In the genomic region with DNA sequence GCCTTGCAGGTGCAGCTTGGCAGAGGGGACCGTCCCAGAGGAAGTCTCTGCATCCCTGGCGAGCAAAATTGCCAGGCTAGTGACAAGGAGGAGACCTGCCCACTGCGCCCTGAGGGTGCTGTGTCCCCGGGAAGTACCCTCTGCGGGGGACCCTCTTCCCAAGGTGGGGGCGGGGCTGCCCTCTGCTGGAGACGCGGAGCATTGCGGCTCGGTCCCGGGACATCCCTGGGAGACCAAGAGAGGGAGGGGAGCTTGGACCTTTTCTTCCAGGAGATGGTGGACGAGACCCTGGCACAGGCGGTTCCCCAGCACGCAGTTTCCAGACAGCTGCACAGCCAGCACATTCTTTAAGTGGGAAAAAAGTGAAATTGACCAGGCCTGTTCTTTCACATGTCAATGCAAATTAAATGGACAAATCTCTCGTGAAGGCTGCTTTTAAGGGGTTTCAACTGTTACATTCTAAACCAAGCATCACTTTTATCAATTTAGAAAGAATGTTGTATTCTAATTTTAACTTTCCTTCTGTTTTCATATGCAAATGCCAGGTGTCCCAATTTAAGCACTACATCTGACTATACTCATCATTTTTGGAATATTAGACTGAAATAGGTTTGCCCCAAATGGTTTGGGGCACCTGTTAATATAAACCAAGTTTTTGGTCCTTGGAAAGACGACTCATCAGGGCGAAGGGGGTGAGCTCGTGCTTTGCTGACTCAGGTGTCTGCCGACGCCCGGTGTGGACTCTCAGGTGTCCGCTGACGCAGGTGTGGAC, we compare ENCODE assay signal across 8 cellular contexts.
DNase-seq lines count a peak whose midpoint lies in the region; ATAC-seq and TF ChIP-seq lines count a peak whose summit lies in the region.

No MANE protein-coding gene starts in this region.

- WGBS in lower leg skin, 2 donors = 38 to 41% methylated on average over 22 to 23 of the region's 23 CpGs

- TF ChIP-seq POLR2A in lower leg skin (IDR thresholded peaks at IDR 0.05) = no peak

- no peak for ATAC-seq in HG03469 (IDR thresholded peaks at IDR 0.05; ENCODE audit: unreplicated experiment)

- DNase-seq in NCI-H1436 (lab: John Stamatoyannopoulos, UW) = peak; percentile 15
- DNase-seq in NCI-H1436 treated with DMSO at 0.1 percent for 48 hours (lab: John Stamatoyannopoulos, UW) = no peak
- peak; percentile 87 for DNase-seq in NCI-H69 (lab: John Stamatoyannopoulos, UW)
- peak; percentile 75 to 78 for DNase-seq in activated T-cell treated with anti-CD3 and anti-CD28 coated beads, Interleukin-2, amount 50 U/mL, for 48 hours
- peak in 34 of 42 donors; percentile 41 to 86 (median 68) for DNase-seq in head of caudate nucleus
- peak; percentile 67 for DNase-seq in stimulated activated CD4-positive, alpha-beta T cell treated with anti-CD3 and anti-CD28 coated beads, Interleukin-15, amount 100 ng/mL, for 24 hours
- no peak for DNase-seq in lower leg skin (ENCODE audit: low spot score in 2 of 2)

- intact Hi-C loops in head of caudate nucleus (cut with DNase I) (loop anchor here (2.0 kb wide), 1 partner anchor 87 kb away; no protein-coding TSS in a partner anchor), lower leg skin (cut with DNase I; ENCODE audit: low total_unique reads) (loop anchor here (5.0 kb wide), 1 partner anchor 82 kb away; no protein-coding TSS in a partner anchor)

- TF ChIP-seq CTCF in lower leg skin (IDR thresholded peaks at IDR 0.05) = no peak

- H3K4me3 ChIP-seq in lower leg skin (ENCODE audit: low read depth, poor library complexity, severe bottlenecking) = no peak overlapping the region

Comparison
In these comparisons a context has a peak if more than half of its experiments do, and no peak if none do; other contexts are left out.
1. DNase-seq: peak in NCI-H1436 (single experiment), NCI-H69 (single experiment), activated T-cell treated with anti-CD3 and anti-CD28 coated beads, Interleukin-2, amount 50 U/mL, for 48 hours (2 of 2), head of caudate nucleus (34 of 42) and stimulated activated CD4-positive, alpha-beta T cell treated with anti-CD3 and anti-CD28 coated beads, Interleukin-15, amount 100 ng/mL, for 24 hours (single experiment); none in NCI-H1436 treated with DMSO at 0.1 percent for 48 hours (single experiment) and lower leg skin (0 of 2).